Comparison of ENCODE assay signal across 28 cellular contexts in genomic region chr11:10012068-10012467, GRCh38.
"Had no signal": no experiment of that assay in that cellular context is flagged by ENCODE, and none has a peak within 500 bp of the region (broad histone marks: within the 10 kb centered on the region; RNA-seq: fewer than 3 reads in every experiment).

No MANE protein-coding gene starts in this region.

- H3K36me3 ChIP-seq: colonic mucosa, gastrocnemius medialis, heart left ventricle had no signal

- H3K27ac ChIP-seq: colonic mucosa, coronary artery, dorsolateral prefrontal cortex, epithelial cell of prostate, esophagus muscularis mucosa, esophagus squamous epithelium, foreskin keratinocyte, gastrocnemius medialis, gastroesophageal sphincter, heart left ventricle, heart right ventricle had no signal

- H3K27me3 ChIP-seq: colonic mucosa, dorsolateral prefrontal cortex, esophagus muscularis mucosa, esophagus squamous epithelium, foreskin keratinocyte, gastrocnemius medialis, gastroesophageal sphincter, heart left ventricle, heart right ventricle had no signal

- DNase-seq: colonic mucosa; cortex of kidney; dermis blood vessel endothelial cell; dorsolateral prefrontal cortex; effector CD4-positive, alpha-beta T cell; effector CD8-positive, alpha-beta T cell; effector memory CD4-positive, alpha-beta T cell; effector memory CD8-positive, alpha-beta T cell; endodermal cell; erythroblast; esophagus squamous epithelium; foreskin fibroblast; foreskin keratinocyte; foreskin melanocyte; gastrocnemius medialis; glutamatergic neuron; head of caudate nucleus; heart left ventricle; heart right ventricle had no signal

- H3K9me3 ChIP-seq: colonic mucosa, gastroesophageal sphincter had no signal

- H3K4me3 ChIP-seq: colonic mucosa, coronary artery, dorsolateral prefrontal cortex, esophagus muscularis mucosa, esophagus squamous epithelium, gastrocnemius medialis, gastroesophageal sphincter, heart left ventricle, heart right ventricle had no signal

- FAIRE-seq: colon, endometrium, endothelial cell of umbilical vein, frontal cortex had no signal

- H3K4me1 ChIP-seq: colonic mucosa, esophagus muscularis mucosa, esophagus squamous epithelium, foreskin keratinocyte, gastrocnemius medialis, gastroesophageal sphincter, heart left ventricle, heart right ventricle had no signal

- ATAC-seq: effector memory CD8-positive, alpha-beta T cell; esophagus mucosa; foreskin keratinocyte; gastrocnemius medialis; gastroesophageal sphincter; heart left ventricle; heart right ventricle had no signal
